2 cellular contexts compared by ENCODE assay signal in genomic region chr1:205726619-205727125, GRCh38.
A peak's percentile ranks its signal among the peaks of the same experiment; 100 is the strongest.
TF ChIP-seq lines count a peak whose summit lies in the region.

No MANE protein-coding gene starts in this region.

TF ChIP-seq in HEK293, 187 proteins besides CTCF, POLR2A, EP300 and RAD21:
- TF ChIP-seq SP7 (tag by site-specific recombination; IDR thresholded peaks at IDR 0.05) (peak; percentile 74; the same call in 1 of the 2 replicates), SCRT2 (tag by site-specific recombination; IDR thresholded peaks at IDR 0.05) (peak; percentile 60), AEBP2 (tag by site-specific recombination; IDR thresholded peaks at IDR 0.05; ENCODE audit: borderline replicate concordance) (no peak)

TF ChIP-seq in HepG2, 621 proteins besides CTCF, POLR2A, EP300 and RAD21 (continues in another document):
- TF ChIP-seq TRAFD1 (CRISPR knock-in tag; IDR thresholded peaks at IDR 0.05; ENCODE audit: borderline replicate concordance): no peak
- no peak for TF ChIP-seq GZF1 (CRISPR knock-in tag; IDR thresholded peaks at IDR 0.05)
- no peak for TF ChIP-seq E2F5 (CRISPR knock-in tag; conservative IDR thresholded peaks at IDR 0.05)
- no peak for TF ChIP-seq ZNF775 (CRISPR knock-in tag; IDR thresholded peaks at IDR 0.05; ENCODE audit: borderline replicate concordance)
- TF ChIP-seq NCOR1 (IDR thresholded peaks at IDR 0.05; ENCODE audit: borderline replicate concordance, low read length): peak; percentile 68
- no peak for TF ChIP-seq ZMAT5 (CRISPR knock-in tag; IDR thresholded peaks at IDR 0.05; ENCODE audit: borderline replicate concordance, low read depth)
- TF ChIP-seq ZNF720 (CRISPR knock-in tag; IDR thresholded peaks at IDR 0.05): no peak
- no peak for TF ChIP-seq ZNF558 (CRISPR knock-in tag; IDR thresholded peaks at IDR 0.05; ENCODE audit: borderline replicate concordance)
- no peak for TF ChIP-seq PRPF4 (IDR thresholded peaks at IDR 0.05; ENCODE audit: low read depth, low read length, poor library complexity, severe bottlenecking)
- TF ChIP-seq ARID5B (CRISPR knock-in tag; IDR thresholded peaks at IDR 0.05): peak; percentile 77
- TF ChIP-seq ZNF660 (CRISPR knock-in tag; IDR thresholded peaks at IDR 0.05; ENCODE audit: borderline replicate concordance, low read depth): no peak
- TF ChIP-seq ZNF333 (CRISPR knock-in tag; IDR thresholded peaks at IDR 0.05; ENCODE audit: borderline replicate concordance): no peak
- TF ChIP-seq ZNF570 (CRISPR knock-in tag; IDR thresholded peaks at IDR 0.05; ENCODE audit: borderline replicate concordance): no peak
- TF ChIP-seq TIGD3 (CRISPR knock-in tag; IDR thresholded peaks at IDR 0.05; ENCODE audit: borderline replicate concordance): no peak
- no peak for TF ChIP-seq STAT5B (CRISPR knock-in tag; IDR thresholded peaks at IDR 0.05)
- no peak for TF ChIP-seq ZNF121 (CRISPR knock-in tag; IDR thresholded peaks at IDR 0.05)
- no peak for TF ChIP-seq NFIC (IDR thresholded peaks at IDR 0.05; ENCODE audit: low read length)
- TF ChIP-seq JDP2 (CRISPR knock-in tag; IDR thresholded peaks at IDR 0.05; ENCODE audit: borderline replicate concordance): no peak
- TF ChIP-seq ZNF256 (CRISPR knock-in tag; conservative IDR thresholded peaks at IDR 0.05): no peak
- no peak for TF ChIP-seq PHF8 (CRISPR knock-in tag; IDR thresholded peaks at IDR 0.05)
- no peak for TF ChIP-seq ZKSCAN5 (CRISPR knock-in tag; IDR thresholded peaks at IDR 0.05)
- TF ChIP-seq MAFK (conservative IDR thresholded peaks at IDR 0.05 in 1 of 2, IDR thresholded peaks at IDR 0.05 in 1 of 2; ENCODE audit: low read length in 2 of 2): no peak
- no peak for TF ChIP-seq TFE3 (CRISPR knock-in tag; IDR thresholded peaks at IDR 0.05)
- no peak for TF ChIP-seq POLR2AphosphoS5 (IDR thresholded peaks at IDR 0.05; ENCODE audit: low read depth, low read length)
- no peak for TF ChIP-seq CBX1 (IDR thresholded peaks at IDR 0.05; ENCODE audit: low read depth)
- TF ChIP-seq ZNF704 (CRISPR knock-in tag; IDR thresholded peaks at IDR 0.05; ENCODE audit: borderline replicate concordance): no peak
- TF ChIP-seq EEA1 (CRISPR knock-in tag; IDR thresholded peaks at IDR 0.05; ENCODE audit: borderline replicate concordance): no peak
- TF ChIP-seq MTA1 (CRISPR knock-in tag; IDR thresholded peaks at IDR 0.05; ENCODE audit: borderline replicate concordance): no peak
- TF ChIP-seq ATF2 (CRISPR knock-in tag; IDR thresholded peaks at IDR 0.05): 0 out of 2 replicates have a peak, but pooled peaks have one; percentile 39
- TF ChIP-seq PLRG1 (conservative IDR thresholded peaks at IDR 0.05): no peak
- no peak for TF ChIP-seq IRF9 (CRISPR knock-in tag; IDR thresholded peaks at IDR 0.05; ENCODE audit: borderline replicate concordance)
- TF ChIP-seq DMTF1 (CRISPR knock-in tag; IDR thresholded peaks at IDR 0.05): no peak
- no peak for TF ChIP-seq AGO2 (optimal IDR thresholded peaks at IDR 0.05; ENCODE audit: low read depth, low read length)
- no peak for TF ChIP-seq SIN3A (IDR thresholded peaks at IDR 0.05; ENCODE audit: borderline replicate concordance, low read depth, low read length)
- TF ChIP-seq SALL1 (CRISPR knock-in tag; IDR thresholded peaks at IDR 0.05): peak; percentile 47
- no peak for TF ChIP-seq KDM6A (CRISPR knock-in tag; IDR thresholded peaks at IDR 0.05; ENCODE audit: low read depth)
- no peak for TF ChIP-seq ZNF33A (CRISPR knock-in tag; IDR thresholded peaks at IDR 0.05; ENCODE audit: borderline replicate concordance)
- TF ChIP-seq ZNF432 (CRISPR knock-in tag; IDR thresholded peaks at IDR 0.05; ENCODE audit: borderline replicate concordance): no peak
- no peak for TF ChIP-seq HBP1 (CRISPR knock-in tag; IDR thresholded peaks at IDR 0.05; ENCODE audit: low read depth)
- TF ChIP-seq PLSCR1 (CRISPR knock-in tag; IDR thresholded peaks at IDR 0.05; ENCODE audit: borderline replicate concordance): no peak
- TF ChIP-seq THAP8 (CRISPR knock-in tag; IDR thresholded peaks at IDR 0.05; ENCODE audit: borderline replicate concordance): no peak
